ENCODE assay signal across 1 cellular context in genomic region chr7:130875265-130875741, GRCh38.
TF ChIP-seq lines count a peak whose summit lies in the region.

No MANE protein-coding gene starts in this region.

TF ChIP-seq in K562, 482 proteins besides CTCF, POLR2A, EP300 and RAD21 (continued from another document):
- TF ChIP-seq CUX1 (CRISPR knock-in tag; IDR thresholded peaks at IDR 0.05): no peak
- no peak for TF ChIP-seq CHD2 (IDR thresholded peaks at IDR 0.05; ENCODE audit: low read depth, low read length)
- TF ChIP-seq MAFK (IDR thresholded peaks at IDR 0.05; ENCODE audit: low read length): 0 out of 2 replicates have a peak, but pooled peaks have one; percentile 9
- TF ChIP-seq CSDE1 (IDR thresholded peaks at IDR 0.05): no peak
- no peak for TF ChIP-seq FOXK1 (CRISPR knock-in tag; IDR thresholded peaks at IDR 0.05; ENCODE audit: borderline replicate concordance)
- TF ChIP-seq COPS2 (conservative IDR thresholded peaks at IDR 0.05): no peak
- no peak for TF ChIP-seq HMG20A (CRISPR knock-in tag; conservative IDR thresholded peaks at IDR 0.05)
- no peak for TF ChIP-seq POLR2B (IDR thresholded peaks at IDR 0.05; ENCODE audit: low read depth, partially characterized antibody)
- peak; percentile 39; the same call in 1 of the 2 replicates for TF ChIP-seq TFAP4 (CRISPR knock-in tag; IDR thresholded peaks at IDR 0.05; ENCODE audit: borderline replicate concordance)
- no peak for TF ChIP-seq POLR2AphosphoS2 (IDR thresholded peaks at IDR 0.05; ENCODE audit: low read length)
- no peak for TF ChIP-seq MEF2A (IDR thresholded peaks at IDR 0.05; ENCODE audit: control insufficient read depth, low read depth, low read length)
- peak; percentile 34 for TF ChIP-seq HCFC1 (IDR thresholded peaks at IDR 0.05; ENCODE audit: low read depth, low read length)
- TF ChIP-seq SP2 (IDR thresholded peaks at IDR 0.05; ENCODE audit: extremely low read depth, low read depth, low read length, poor library complexity, severe bottlenecking): no peak
- no peak for TF ChIP-seq HMGN3 (IDR thresholded peaks at IDR 0.05; ENCODE audit: borderline replicate concordance, extremely low read depth, insufficient read length, low read depth, low read length)
TF ChIP-seq in K562: peak in this region for 22.
